In genomic region chr2:28610583-28611201, GRCh38 we compare ENCODE assay signal across 7 cellular contexts.
DNase-seq lines count a peak whose midpoint lies in the region; ATAC-seq and TF ChIP-seq lines count a peak whose summit lies in the region.

No MANE protein-coding gene starts in this region.

- H4K20me1 ChIP-seq in fibroblast of lung (ENCODE audit: control insufficient read depth, extremely low read depth, insufficient read depth, low read length) = no peaks in the 10 kb centered on the region

- H3K27ac Mint-ChIP-seq in glutamatergic neuron (ENCODE audit: unreplicated experiment) = no peak overlapping the region

- no peak overlapping the region for H3K9ac ChIP-seq in fibroblast of lung (ENCODE audit: insufficient read depth, low read length)

- H3K4me3 Mint-ChIP-seq in glutamatergic neuron (ENCODE audit: unreplicated experiment) = no peak overlapping the region

- peaks cover 2% of the 10 kb centered on the region for H3K27me3 Mint-ChIP-seq in glutamatergic neuron (ENCODE audit: unreplicated experiment)

- no peak overlapping the region for H3K4me3 ChIP-seq in fibroblast of lung (replicated peaks in 1 of 4; ENCODE audit: control extremely low read depth in 1 of 4, insufficient read depth in 1 of 4, low read depth in 3 of 4, low read length in 4 of 4)

- H3K9me3 Mint-ChIP-seq in glutamatergic neuron (ENCODE audit: unreplicated experiment) = peaks cover 3% of the 10 kb centered on the region

- no peaks in the 10 kb centered on the region for H3K79me2 ChIP-seq in fibroblast of lung (ENCODE audit: control insufficient read depth, insufficient read depth, low read length)

- H3K4me2 ChIP-seq in fibroblast of lung (ENCODE audit: extremely low read depth, insufficient read depth, low read length) = no peak overlapping the region

- H3K4me1 Mint-ChIP-seq in glutamatergic neuron (ENCODE audit: low read depth, unreplicated experiment) = peaks cover 16% of the 10 kb centered on the region

- DNase-seq in H4 (ENCODE audit: low spot score) (peak; percentile 90), SW480 (ENCODE audit: low spot score) (peak; percentile 85), fibroblast of lung (ENCODE audit: low read depth in 2 of 2) (peak; percentile 86 to 98), NOMO-1 (lab: John Stamatoyannopoulos, UW; ENCODE audit: unreplicated experiment in 2 of 2) (no peak), glutamatergic neuron (no peak)
- DNase-seq in stimulated activated CD4-positive, alpha-beta T cell treated with anti-CD3 and anti-CD28 coated beads, TNF-alpha, amount 100 ng/mL, for 48 hours (ENCODE audit: low read depth in 3 of 3) = peak in 2 of 3 donors; percentile 36 to 54

- H3K27ac ChIP-seq in fibroblast of lung (ENCODE audit: insufficient read depth, low read length) = no peak overlapping the region

- ATAC-seq in GM21447 (IDR thresholded peaks at IDR 0.05; ENCODE audit: unreplicated experiment) = no peak

- TF ChIP-seq CTCF in fibroblast of lung (conservative IDR thresholded peaks at IDR 0.05 in 1 of 2, IDR thresholded peaks at IDR 0.05 in 1 of 2; ENCODE audit: low read depth in 1 of 2, low read length in 2 of 2) = no peak
- no peak for TF ChIP-seq CTCF in glutamatergic neuron (IDR thresholded peaks at IDR 0.05; ENCODE audit: partially characterized antibody, unreplicated experiment)

- no peaks in the 10 kb centered on the region for H3K27me3 ChIP-seq in fibroblast of lung (ENCODE audit: control insufficient read depth, insufficient read depth, low read length)

- no peaks in the 10 kb centered on the region for H3K36me3 ChIP-seq in fibroblast of lung (ENCODE audit: control insufficient read depth, insufficient read depth, low read length)

- no peak overlapping the region for H2AFZ ChIP-seq in fibroblast of lung (ENCODE audit: low read length)

- no peaks in the 10 kb centered on the region for H3K4me1 ChIP-seq in fibroblast of lung (ENCODE audit: control insufficient read depth, extremely low read depth, insufficient read depth, low read length)

- H3K36me3 Mint-ChIP-seq in glutamatergic neuron (ENCODE audit: unreplicated experiment) = no peaks in the 10 kb centered on the region

- H3K9me3 ChIP-seq in fibroblast of lung (ENCODE audit: control insufficient read depth, insufficient read depth, low read depth, low read length) = no peaks in the 10 kb centered on the region

Comparison
In these comparisons a context has a peak if more than half of its experiments do, and no peak if none do; other contexts are left out.
1. DNase-seq: peak in H4 (single experiment), SW480 (single experiment), fibroblast of lung (2 of 2) and stimulated activated CD4-positive, alpha-beta T cell treated with anti-CD3 and anti-CD28 coated beads, TNF-alpha, amount 100 ng/mL, for 48 hours (2 of 3); none in NOMO-1 (0 of 2) and glutamatergic neuron (single experiment).